8 cellular contexts compared by ENCODE assay signal in genomic region chr19:6772866-6773322, GRCh38. TPM values are rescaled to one million over a fixed set of nuclear protein-coding genes. Genes with fewer than 3 reads are reported as not detected.
DNase-seq lines count a peak whose midpoint lies in the region; ATAC-seq, FAIRE-seq and TF ChIP-seq lines count a peak whose summit lies in the region.

No MANE protein-coding gene starts in this region.

- DNase-seq in CD14-positive monocyte (ENCODE audit: low spot score): no peak
- DNase-seq in activated T-helper 1 cell treated with anti-CD3 and anti-CD28 coated beads, Interleukin-12 subunit alpha, Interleukin-12 subunit beta, Interleukin-2, Interleukin-4 antibody, amounts not matched to agents 30 ng/mL and 10 ng/mL and 1 ng/mL, durations not matched to agents 14 hours and 24 hours and 36 hours (ENCODE audit: low spot score): no peak
- no peak for DNase-seq in naive thymus-derived CD8-positive, alpha-beta T cell
- no peak for DNase-seq in epidermal melanocyte (ENCODE audit: insufficient read length, low spot score)
- no peak for DNase-seq in GM19239 (ENCODE audit: insufficient read length, low spot score)

- peak overlapping the region; percentile 97 to 98 for H3K4me3 Mint-ChIP-seq in CD14-positive monocyte
- peak overlapping the region; percentile 92 for H3K4me3 Mint-ChIP-seq in activated T-helper 1 cell treated with anti-CD3 and anti-CD28 coated beads, Interleukin-12 subunit alpha, Interleukin-12 subunit beta, Interleukin-2, Interleukin-4 antibody, amounts not matched to agents 30 ng/mL and 10 ng/mL and 1 ng/mL, durations not matched to agents 14 hours and 24 hours and 36 hours
- peak overlapping the region; percentile 92 to 98 (median 94) for H3K4me3 Mint-ChIP-seq in naive thymus-derived CD8-positive, alpha-beta T cell

- peaks cover 60% of the 10 kb centered on the region for H3K4me1 Mint-ChIP-seq in CD14-positive monocyte
- peaks cover 62% of the 10 kb centered on the region for H3K4me1 Mint-ChIP-seq in activated T-helper 1 cell treated with anti-CD3 and anti-CD28 coated beads, Interleukin-12 subunit alpha, Interleukin-12 subunit beta, Interleukin-2, Interleukin-4 antibody, amounts not matched to agents 30 ng/mL and 10 ng/mL and 1 ng/mL, durations not matched to agents 14 hours and 24 hours and 36 hours (ENCODE audit: low read depth)
- H3K4me1 Mint-ChIP-seq in naive thymus-derived CD8-positive, alpha-beta T cell: peaks cover 41 to 63% (median 57%) of the 10 kb centered on the region in 4 donors

- no peak for TF ChIP-seq CTCF in CD14-positive monocyte (IDR thresholded peaks at IDR 0.05)

- ATAC-seq in GM21423 (IDR thresholded peaks at IDR 0.05; ENCODE audit: unreplicated experiment) (peak; percentile 13), HG03039 (IDR thresholded peaks at IDR 0.05; ENCODE audit: unreplicated experiment) (no peak), HG02623 (IDR thresholded peaks at IDR 0.05; ENCODE audit: unreplicated experiment) (no peak)
- ATAC-seq in naive thymus-derived CD8-positive, alpha-beta T cell: no peak

- intact Hi-C loops in CD14-positive monocyte (cut with micrococcal nuclease): loop anchor here in 1 of 2 donors (2.0 to 5.0 kb wide), 3 partner anchors 30 to 89 kb away; partner anchors contain the start of gene TRIP10
- intact Hi-C loops in activated T-helper 1 cell treated with anti-CD3 and anti-CD28 coated beads, Interleukin-12 subunit alpha, Interleukin-12 subunit beta, Interleukin-2, Interleukin-4 antibody, amounts not matched to agents 30 ng/mL and 10 ng/mL and 1 ng/mL, durations not matched to agents 14 hours and 24 hours and 36 hours (cut with micrococcal nuclease): loop anchor here (1.0 kb wide), 6 partner anchors 20 to 313 kb away; partner anchors contain the start of gene TRIP10

- POLR2A ChIA-PET in naive thymus-derived CD8-positive, alpha-beta T cell (lab: Charles Lee): interaction anchor here (0.5 to 6.6 kb wide), 18 partner anchors 8 to 400 kb away, joined by 3 to 109 read pairs (median 4); partner anchors contain the start of genes ALKBH7, GPR108 and TRIP10

- peaks cover 1 to 3% (median 2%) of the 10 kb centered on the region in 3 donors for H3K27me3 Mint-ChIP-seq in CD14-positive monocyte (ENCODE audit: low read depth in 3 of 3)
- H3K27me3 Mint-ChIP-seq in activated T-helper 1 cell treated with anti-CD3 and anti-CD28 coated beads, Interleukin-12 subunit alpha, Interleukin-12 subunit beta, Interleukin-2, Interleukin-4 antibody, amounts not matched to agents 30 ng/mL and 10 ng/mL and 1 ng/mL, durations not matched to agents 14 hours and 24 hours and 36 hours (ENCODE audit: insufficient read depth): no peaks in the 10 kb centered on the region
- no peaks in the 10 kb centered on the region for H3K27me3 Mint-ChIP-seq in naive thymus-derived CD8-positive, alpha-beta T cell

- peaks cover 22 to 26% of the 10 kb centered on the region in 2 donors for H3K36me3 Mint-ChIP-seq in CD14-positive monocyte
- peaks cover 28% of the 10 kb centered on the region for H3K36me3 Mint-ChIP-seq in activated T-helper 1 cell treated with anti-CD3 and anti-CD28 coated beads, Interleukin-12 subunit alpha, Interleukin-12 subunit beta, Interleukin-2, Interleukin-4 antibody, amounts not matched to agents 30 ng/mL and 10 ng/mL and 1 ng/mL, durations not matched to agents 14 hours and 24 hours and 36 hours (ENCODE audit: low read depth)
- peaks cover 11 to 32% (median 16%) of the 10 kb centered on the region in 3 donors for H3K36me3 Mint-ChIP-seq in naive thymus-derived CD8-positive, alpha-beta T cell

- FAIRE-seq in GM19239 (lab: Jason Lieb, UNC): no peak

- peak overlapping the region; percentile 86 to 96 (median 94) for H3K27ac Mint-ChIP-seq in CD14-positive monocyte
- peak overlapping the region; percentile 93 for H3K27ac Mint-ChIP-seq in activated T-helper 1 cell treated with anti-CD3 and anti-CD28 coated beads, Interleukin-12 subunit alpha, Interleukin-12 subunit beta, Interleukin-2, Interleukin-4 antibody, amounts not matched to agents 30 ng/mL and 10 ng/mL and 1 ng/mL, durations not matched to agents 14 hours and 24 hours and 36 hours
- H3K27ac Mint-ChIP-seq in naive thymus-derived CD8-positive, alpha-beta T cell: peak overlapping the region; percentile 87 to 97 (median 92)

- peaks cover 0 to 6% (median 2%) of the 10 kb centered on the region in 7 donors for H3K9me3 Mint-ChIP-seq in CD14-positive monocyte
- H3K9me3 Mint-ChIP-seq in activated T-helper 1 cell treated with anti-CD3 and anti-CD28 coated beads, Interleukin-12 subunit alpha, Interleukin-12 subunit beta, Interleukin-2, Interleukin-4 antibody, amounts not matched to agents 30 ng/mL and 10 ng/mL and 1 ng/mL, durations not matched to agents 14 hours and 24 hours and 36 hours: peaks cover 12% of the 10 kb centered on the region
- peaks cover 0 to 10% (median 0%) of the 10 kb centered on the region in 9 donors for H3K9me3 Mint-ChIP-seq in naive thymus-derived CD8-positive, alpha-beta T cell

RNA-seq across cellular contexts. Expression of gene VAV1, which starts 0.4 kb away (rescaled TPM):
- 10 to 100 TPM; 21.3 to 30.2 TPM for polyA plus RNA-seq in CD14-positive monocyte
- total RNA-seq in activated T-helper 1 cell treated with anti-CD3 and anti-CD28 coated beads, Interleukin-12 subunit alpha, Interleukin-12 subunit beta, Interleukin-2, Interleukin-4 antibody, amounts not matched to agents 30 ng/mL and 10 ng/mL and 1 ng/mL, durations not matched to agents 14 hours and 24 hours and 36 hours: 86.8 and 90.4 TPM in 2 replicates
- 10 to 100 TPM; 79.5 to 85.0 TPM for total RNA-seq in naive thymus-derived CD8-positive, alpha-beta T cell
- 10 to 100 TPM; 18.7 to 27.9 (median 19.9) TPM for polyA plus RNA-seq in naive thymus-derived CD8-positive, alpha-beta T cell

RNA-seq across cellular contexts. Expression of gene SH2D3A, which starts 5.7 kb away (rescaled TPM):
- polyA plus RNA-seq in CD14-positive monocyte: not detected
- 15.0 and 15.6 TPM in 2 replicates for total RNA-seq in activated T-helper 1 cell treated with anti-CD3 and anti-CD28 coated beads, Interleukin-12 subunit alpha, Interleukin-12 subunit beta, Interleukin-2, Interleukin-4 antibody, amounts not matched to agents 30 ng/mL and 10 ng/mL and 1 ng/mL, durations not matched to agents 14 hours and 24 hours and 36 hours
- 10 to 100 TPM; 45.8 to 46.5 TPM for total RNA-seq in naive thymus-derived CD8-positive, alpha-beta T cell
- 10 to 100 TPM; 23.0 to 47.3 (median 35.7) TPM for polyA plus RNA-seq in naive thymus-derived CD8-positive, alpha-beta T cell

RNA-seq across cellular contexts. Expression of gene TRIP10, which starts 33.4 kb away (rescaled TPM):
- polyA plus RNA-seq in CD14-positive monocyte: 1 to 10 TPM; 1.5 to 1.9 TPM
- total RNA-seq in activated T-helper 1 cell treated with anti-CD3 and anti-CD28 coated beads, Interleukin-12 subunit alpha, Interleukin-12 subunit beta, Interleukin-2, Interleukin-4 antibody, amounts not matched to agents 30 ng/mL and 10 ng/mL and 1 ng/mL, durations not matched to agents 14 hours and 24 hours and 36 hours: 61.2 and 62.0 TPM in 2 replicates
- total RNA-seq in naive thymus-derived CD8-positive, alpha-beta T cell: 1 to 10 TPM; 4.5 to 5.3 TPM
- polyA plus RNA-seq in naive thymus-derived CD8-positive, alpha-beta T cell: 1 to 10 TPM in 1 of 3 donors, under 1 TPM in 2; 0.64 to 1.0 (median 0.97) TPM

RNA-seq across cellular contexts. Expression of gene GPR108, which starts 35.5 kb away (rescaled TPM):
- polyA plus RNA-seq in CD14-positive monocyte: 100 to 1,000 TPM; 129 to 147 TPM
- total RNA-seq in activated T-helper 1 cell treated with anti-CD3 and anti-CD28 coated beads, Interleukin-12 subunit alpha, Interleukin-12 subunit beta, Interleukin-2, Interleukin-4 antibody, amounts not matched to agents 30 ng/mL and 10 ng/mL and 1 ng/mL, durations not matched to agents 14 hours and 24 hours and 36 hours: 106 and 108 TPM in 2 replicates
- total RNA-seq in naive thymus-derived CD8-positive, alpha-beta T cell: 10 to 100 TPM; 56.8 to 58.3 TPM
- 10 to 100 TPM; 51.0 to 77.1 (median 58.0) TPM for polyA plus RNA-seq in naive thymus-derived CD8-positive, alpha-beta T cell

RNA-seq across cellular contexts. Expression of gene C3, which starts 52.4 kb away (rescaled TPM):
- 1 to 10 TPM; 2.4 to 3.2 TPM for polyA plus RNA-seq in CD14-positive monocyte
- total RNA-seq in activated T-helper 1 cell treated with anti-CD3 and anti-CD28 coated beads, Interleukin-12 subunit alpha, Interleukin-12 subunit beta, Interleukin-2, Interleukin-4 antibody, amounts not matched to agents 30 ng/mL and 10 ng/mL and 1 ng/mL, durations not matched to agents 14 hours and 24 hours and 36 hours: 6.1 and 7.2 TPM in 2 replicates
- 1 to 10 TPM in 1 of 2 experiments, under 1 TPM in 1; 0.80 to 2.4 TPM for total RNA-seq in naive thymus-derived CD8-positive, alpha-beta T cell
- not detected for polyA plus RNA-seq in naive thymus-derived CD8-positive, alpha-beta T cell
